7 cellular contexts compared by ENCODE assay signal in the genomic region with DNA sequence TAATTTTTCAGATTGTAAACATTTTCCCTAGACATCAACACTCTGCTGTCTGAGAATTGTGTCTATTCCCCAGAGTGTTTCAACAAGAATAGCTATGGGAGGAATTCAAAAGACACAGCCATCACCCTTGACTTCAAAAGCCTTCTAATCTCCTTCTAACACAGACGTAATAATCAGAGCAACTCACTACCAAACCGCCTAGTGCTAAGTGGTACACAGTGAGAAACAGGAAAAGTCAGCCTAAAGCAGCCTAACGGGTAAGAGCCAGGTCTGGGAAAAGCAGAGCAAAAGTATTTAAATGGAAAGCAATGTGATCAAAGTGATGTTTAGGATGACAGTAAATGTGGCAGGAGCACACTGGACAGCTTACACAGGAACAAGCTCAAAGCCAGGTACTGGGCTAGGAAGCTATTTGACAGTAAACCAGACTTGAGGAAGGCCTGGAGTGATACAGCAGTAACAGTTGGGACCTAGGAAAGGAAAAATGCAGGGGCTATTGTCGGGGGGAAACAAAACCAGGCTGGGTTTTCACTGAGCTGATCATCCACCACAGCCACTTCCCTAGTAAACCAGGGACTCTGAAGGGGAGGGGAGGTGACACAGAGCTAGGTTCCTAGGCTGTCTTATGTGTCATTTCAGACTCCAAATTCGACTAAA. TPM values are rescaled to one million over a fixed set of nuclear protein-coding genes. Genes with fewer than 3 reads are reported as not detected.
DNase-seq lines count a peak whose midpoint lies in the region; ATAC-seq lines count a peak whose summit lies in the region.

No MANE protein-coding gene starts in this region.

- peak overlapping the region in 1 of 7 donors; percentile 66 for H3K27ac Mint-ChIP-seq in CD4-positive, alpha-beta memory T cell

- intact Hi-C loops in right cardiac atrium (cut with DNase I): no loop called here
- intact Hi-C loops in CD4-positive, alpha-beta memory T cell (cut with micrococcal nuclease): no loop called here

- H3K9ac ChIP-seq in HUES6 (ENCODE audit: low read length): peak overlapping the region; percentile 31
- peak overlapping the region; percentile 9 for H3K9ac ChIP-seq in adipocyte (ENCODE audit: low read length)

- POLR2A ChIA-PET in CD4-positive, alpha-beta memory T cell (lab: Charles Lee; ENCODE audit: partially characterized antibody): no interaction called here

- CTCF ChIA-PET in CD4-positive, alpha-beta memory T cell (lab: Charles Lee; ENCODE audit: partially characterized antibody): interaction anchor here (0.8 to 1.7 kb wide), 5 partner anchors 11 to 249 kb away, joined by 3 to 5 read pairs (median 4); no protein-coding TSS in a partner anchor

- H3K9me3 ChIP-seq in HUES6 (ENCODE audit: control insufficient read depth, insufficient read depth, low read depth, low read length) (no peaks in the 10 kb centered on the region), adipocyte (ENCODE audit: control insufficient read depth, low read length) (no peaks in the 10 kb centered on the region), right cardiac atrium (ENCODE audit: control insufficient read depth, low read length) (no peaks in the 10 kb centered on the region)
- no peaks in the 10 kb centered on the region for H3K9me3 ChIP-seq in CD4-positive, alpha-beta memory T cell (ENCODE audit: control insufficient read depth in 1 of 2, low read length in 2 of 2)

- H3K4me1 Mint-ChIP-seq in CD4-positive, alpha-beta memory T cell: peaks cover 0 to 7% (median 0%) of the 10 kb centered on the region in 4 donors

- H3K9me3 Mint-ChIP-seq in CD4-positive, alpha-beta memory T cell: no peaks in the 10 kb centered on the region

- no peak overlapping the region for H3K4me3 Mint-ChIP-seq in CD4-positive, alpha-beta memory T cell

- H3K4me1 ChIP-seq in HUES6 (ENCODE audit: control insufficient read depth, insufficient read depth, low read length) (peaks cover 41% of the 10 kb centered on the region), adipocyte (ENCODE audit: control insufficient read depth, insufficient read depth, low read length) (peaks cover 47% of the 10 kb centered on the region), right cardiac atrium (ENCODE audit: control insufficient read depth, insufficient read depth, low read length) (peaks cover 18% of the 10 kb centered on the region)
- H3K4me1 ChIP-seq in CD4-positive, alpha-beta memory T cell (ENCODE audit: insufficient read depth, low read length): no peaks in the 10 kb centered on the region

- H3K36me3 ChIP-seq in HUES6 (ENCODE audit: control insufficient read depth, insufficient read depth, low read length): peaks cover 32% of the 10 kb centered on the region
- H3K36me3 ChIP-seq in adipocyte (ENCODE audit: control insufficient read depth, insufficient read depth, low read length, severe bottlenecking): peaks cover 67% of the 10 kb centered on the region
- H3K36me3 ChIP-seq in CD4-positive, alpha-beta memory T cell (ENCODE audit: insufficient read depth, low read length): no peaks in the 10 kb centered on the region

- H3K4me3 ChIP-seq in HUES6 (ENCODE audit: low read depth, low read length) (no peak overlapping the region; the same call in 1 of the 2 replicates), adipocyte (ENCODE audit: low read length) (no peak overlapping the region), right cardiac atrium (ENCODE audit: low read length) (no peak overlapping the region)
- H3K4me3 ChIP-seq in CD4-positive, alpha-beta memory T cell (ENCODE audit: low read length in 2 of 2): no peak overlapping the region

- ATAC-seq in right cardiac atrium (peak; percentile 73 to 84), HG02678 (IDR thresholded peaks at IDR 0.05; ENCODE audit: unreplicated experiment) (no peak)
- peak; percentile 91 for ATAC-seq in stimulated activated naive CD8-positive, alpha-beta T cell treated with anti-CD3 and anti-CD28 coated beads, Interleukin-15, Interleukin-2, amounts not matched to agents 100 U/mL and 50 U/mL, for 24 hours

- H3K36me3 Mint-ChIP-seq in CD4-positive, alpha-beta memory T cell: no peaks in the 10 kb centered on the region

- peak overlapping the region; percentile 67; the same call in 1 of the 2 replicates for H3K27ac ChIP-seq in HUES6 (ENCODE audit: low read depth, low read length)
- peak overlapping the region; percentile 94 for H3K27ac ChIP-seq in right cardiac atrium (ENCODE audit: low read length)
- H3K27ac ChIP-seq in CD4-positive, alpha-beta memory T cell (ENCODE audit: low read depth, low read length): no peak overlapping the region

- H3K27me3 ChIP-seq in HUES6 (ENCODE audit: control insufficient read depth, insufficient read depth, low read length) (no peaks in the 10 kb centered on the region), adipocyte (replicated peaks; ENCODE audit: control insufficient read depth, insufficient read depth, low read length) (no peaks in the 10 kb centered on the region), right cardiac atrium (ENCODE audit: control insufficient read depth, insufficient read depth) (no peaks in the 10 kb centered on the region)
- no peaks in the 10 kb centered on the region for H3K27me3 ChIP-seq in CD4-positive, alpha-beta memory T cell (ENCODE audit: insufficient read depth, low read length)

- no peaks in the 10 kb centered on the region for H3K27me3 Mint-ChIP-seq in CD4-positive, alpha-beta memory T cell

- WGBS in right cardiac atrium: 7% methylated on average over 5 of the region's 5 CpGs

- no peak for DNase-seq in adipocyte (ENCODE audit: low read depth)
- no peak for DNase-seq in right cardiac atrium
- peak; percentile 20 for DNase-seq in stimulated activated naive CD8-positive, alpha-beta T cell treated with anti-CD3 and anti-CD28 coated beads, Interleukin-15, Interleukin-2, amounts not matched to agents 100 U/mL and 50 U/mL, for 24 hours
- no peak for DNase-seq in CD4-positive, alpha-beta memory T cell
- no peak for DNase-seq in midbrain (lab: John Stamatoyannopoulos, UW)

RNA-seq across cellular contexts. Expression of a gene that starts 29.4 kb away (rescaled TPM):
- total RNA-seq in right cardiac atrium: 100 to 1,000 TPM in 2 of 4 donors, 10 to 100 TPM in 2; 85.1 to 122 (median 93.6) TPM
- polyA plus RNA-seq in right cardiac atrium: 24.8 TPM
- 10 to 100 TPM; 10.3 to 11.9 TPM for total RNA-seq in CD4-positive, alpha-beta memory T cell
- polyA plus RNA-seq in CD4-positive, alpha-beta memory T cell: 10 to 100 TPM in 1 of 2 donors, 1 to 10 TPM in 1; 8.0 to 12.6 TPM

Comparison
In these comparisons a context has a peak if more than half of its experiments do, and no peak if none do; other contexts are left out.
1. RNA of a gene that starts 29.4 kb away (total RNA-seq): 85.1 to 122 TPM in right cardiac atrium; 10.3 to 11.9 TPM in CD4-positive, alpha-beta memory T cell; every median in the first group is over 4 times any median in the second.